17 cellular contexts compared by ENCODE assay signal in the genomic region with DNA sequence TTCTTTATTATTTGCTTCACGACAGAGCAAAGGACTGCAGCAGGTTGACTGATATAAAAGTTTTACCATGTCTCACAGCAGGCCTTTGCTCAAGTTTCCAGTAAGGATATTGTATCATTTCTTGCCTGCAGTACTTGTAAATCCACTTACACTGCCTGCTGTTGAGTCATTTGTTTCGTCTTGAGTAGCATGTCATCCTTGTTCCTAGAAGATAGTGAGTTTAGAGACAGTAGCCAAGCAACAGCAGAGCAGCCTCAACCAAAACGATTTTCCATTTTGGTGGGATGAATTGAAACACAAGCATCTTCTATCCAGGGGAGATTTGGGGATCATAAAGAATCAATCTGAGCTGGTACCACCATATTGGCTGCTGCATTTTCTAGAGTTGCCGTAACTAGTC. TPM values are rescaled to one million over a fixed set of nuclear protein-coding genes. Genes with fewer than 3 reads are reported as not detected.
DNase-seq lines count a peak whose midpoint lies in the region; ATAC-seq and TF ChIP-seq lines count a peak whose summit lies in the region.
"Had no signal": no experiment of that assay in that cellular context is flagged by ENCODE, and none has a peak within 500 bp of the region (broad histone marks: within the 10 kb centered on the region; RNA-seq: fewer than 3 reads in every experiment).

No MANE protein-coding gene starts in this region.

- CTCF ChIA-PET in AG04450 (lab: Charles Lee) = interaction anchor here (1.3 kb wide), 1 partner anchor 333 kb away, joined by 3 read pairs; no protein-coding TSS in a partner anchor
- CTCF ChIA-PET in activated CD4-positive, alpha-beta memory T cell treated with anti-CD3 and anti-CD28 coated beads, Interleukin-2, amount 10 ng/mL, durations not matched to agents 7 days and 5 days (lab: Charles Lee) = interaction anchor here (0.8 to 1.0 kb wide), 2 partner anchors 22 to 156 kb away, joined by 3 read pairs; no protein-coding TSS in a partner anchor

- ATAC-seq in GM21619 (IDR thresholded peaks at IDR 0.05; ENCODE audit: unreplicated experiment) (no peak), GM18861 (IDR thresholded peaks at IDR 0.05; ENCODE audit: unreplicated experiment) (no peak)
- ATAC-seq: GM12878; naive thymus-derived CD8-positive, alpha-beta T cell had no signal

- in situ Hi-C loops in GM23248 (cut with MboI) = no loop called here

- H3K27me3 ChIP-seq in AG04450 (ENCODE audit: control insufficient read depth, insufficient read depth, low read length) (no peaks in the 10 kb centered on the region), GM23248 (replicated peaks; ENCODE audit: insufficient read depth) (no peaks in the 10 kb centered on the region), thyroid gland (no peaks in the 10 kb centered on the region)
- H3K27me3 ChIP-seq: cardiac muscle cell, upper lobe of left lung had no signal

- intact Hi-C loops in thyroid gland (cut with DNase I) = no loop called here

- no peaks in the 10 kb centered on the region for H3K9me2 ChIP-seq in GM23248 (ENCODE audit: insufficient read depth)

- H3K4me1 ChIP-seq in GM23248 (ENCODE audit: insufficient read depth) (peaks cover 23% of the 10 kb centered on the region), thyroid gland (no peaks in the 10 kb centered on the region)

- H3K9ac ChIP-seq in GM23248 = no peak overlapping the region

- H3K9me3 ChIP-seq in AG04450 (ENCODE audit: control insufficient read depth, insufficient read depth, low read length) (no peaks in the 10 kb centered on the region), GM23248 (ENCODE audit: low read depth) (no peaks in the 10 kb centered on the region), thyroid gland (no peaks in the 10 kb centered on the region)
- H3K9me3 ChIP-seq: left ventricle myocardium inferior, upper lobe of left lung had no signal

- no peak overlapping the region for H3K4me3 ChIP-seq in AG04450 (ENCODE audit: low read depth, low read length)
- H3K4me3 ChIP-seq in GM23248 = no peak overlapping the region
- no peak overlapping the region for H3K4me3 ChIP-seq in foreskin fibroblast (ENCODE audit: low read depth in 1 of 2, low read length in 2 of 2)
- H3K4me3 ChIP-seq in thyroid gland (replicated peaks in 1 of 3) = no peak overlapping the region
- H3K4me3 ChIP-seq: cardiac muscle cell, GM12878, left ventricle myocardium inferior, upper lobe of left lung had no signal

- no peaks in the 10 kb centered on the region for H4K20me1 ChIP-seq in GM23248 (ENCODE audit: insufficient read depth)

- H3K27ac ChIP-seq in AG04450 (ENCODE audit: low read depth, low read length) = no peak overlapping the region
- no peak overlapping the region for H3K27ac ChIP-seq in GM23248
- no peak overlapping the region for H3K27ac ChIP-seq in thyroid gland
- H3K27ac ChIP-seq: cardiac muscle cell, left ventricle myocardium inferior, upper lobe of left lung had no signal

- 71 to 73% methylated on average over 4 of the region's 4 CpGs for WGBS in GM23248 (ENCODE audit: low coverage in 1 of 2, low lambda C conversion rate in 2 of 2, missing lambda C conversion rate in 2 of 2), 2 experiments
- WGBS in thyroid gland, 2 donors = 71 to 81% methylated on average over 4 of the region's 4 CpGs

- no peaks in the 10 kb centered on the region for H3K79me2 ChIP-seq in GM23248 (ENCODE audit: insufficient read depth)

- no peak overlapping the region for H3K4me2 ChIP-seq in GM23248 (ENCODE audit: unreplicated experiment)

- no peaks in the 10 kb centered on the region for H3K27me3 Mint-ChIP-seq in activated CD4-positive, alpha-beta memory T cell treated with anti-CD3 and anti-CD28 coated beads, Interleukin-2, amount 10 ng/mL, durations not matched to agents 7 days and 5 days

- H3K4me3 Mint-ChIP-seq in activated CD4-positive, alpha-beta memory T cell treated with anti-CD3 and anti-CD28 coated beads, Interleukin-2, amount 10 ng/mL, durations not matched to agents 7 days and 5 days = no peak overlapping the region
- H3K4me3 Mint-ChIP-seq: naive thymus-derived CD8-positive, alpha-beta T cell had no signal

- TF ChIP-seq POLR2A in thyroid gland (IDR thresholded peaks at IDR 0.05) = no peak

- peak overlapping the region; percentile 2 for H3K27ac Mint-ChIP-seq in activated CD4-positive, alpha-beta memory T cell treated with anti-CD3 and anti-CD28 coated beads, Interleukin-2, amount 10 ng/mL, durations not matched to agents 7 days and 5 days
- H3K27ac Mint-ChIP-seq: naive thymus-derived CD8-positive, alpha-beta T cell had no signal

- no peak for TF ChIP-seq CTCF in AG04450 (IDR thresholded peaks at IDR 0.05; ENCODE audit: low read depth, low read length)
- TF ChIP-seq CTCF in foreskin fibroblast (IDR thresholded peaks at IDR 0.05; ENCODE audit: low read depth, low read length) = no peak
- no peak for TF ChIP-seq CTCF in thyroid gland (IDR thresholded peaks at IDR 0.05)

- H3K4me1 Mint-ChIP-seq in activated CD4-positive, alpha-beta memory T cell treated with anti-CD3 and anti-CD28 coated beads, Interleukin-2, amount 10 ng/mL, durations not matched to agents 7 days and 5 days = peaks cover 27% of the 10 kb centered on the region

- H3F3A ChIP-seq in GM23248 (ENCODE audit: insufficient read depth) = peaks cover 19% of the 10 kb centered on the region; the same call in 1 of the 2 replicates

- DNase-seq in AG04450 (ENCODE audit: low read depth, low spot score) = peak; percentile 29
- peak; percentile 72 for DNase-seq in GM23248
- DNase-seq in activated CD4-positive, alpha-beta memory T cell treated with anti-CD3 and anti-CD28 coated beads, Interleukin-2, amount 10 ng/mL, durations not matched to agents 7 days and 5 days = no peak
- DNase-seq in foreskin fibroblast = peak; percentile 52 to 56
- no peak for DNase-seq in thyroid gland
- DNase-seq in SW 1271 (lab: John Stamatoyannopoulos, UW) = no peak
- DNase-seq: activated gamma-delta T cell treated with Interleukin-2 at 50 U/mL for 16 hours; left ventricle myocardium inferior; naive thymus-derived CD8-positive, alpha-beta T cell; NCI-H1048; NCI-H226; stimulated activated CD4-positive, alpha-beta T cell treated with anti-CD3 and anti-CD28 coated beads, Interleukin-2, amount 100 ng/mL, for 48 hours; upper lobe of left lung had no signal

- H3K36me3 Mint-ChIP-seq in activated CD4-positive, alpha-beta memory T cell treated with anti-CD3 and anti-CD28 coated beads, Interleukin-2, amount 10 ng/mL, durations not matched to agents 7 days and 5 days (ENCODE audit: low read depth) = no peaks in the 10 kb centered on the region
- H3K36me3 Mint-ChIP-seq: naive thymus-derived CD8-positive, alpha-beta T cell had no signal

- H2AFZ ChIP-seq in GM23248 = no peak overlapping the region

- POLR2A ChIA-PET in AG04450 (lab: Yijun Ruan, JAX) = no interaction called here
- POLR2A ChIA-PET in activated CD4-positive, alpha-beta memory T cell treated with anti-CD3 and anti-CD28 coated beads, Interleukin-2, amount 10 ng/mL, durations not matched to agents 7 days and 5 days (lab: Charles Lee) = no interaction called here

- H3K9me3 Mint-ChIP-seq in activated CD4-positive, alpha-beta memory T cell treated with anti-CD3 and anti-CD28 coated beads, Interleukin-2, amount 10 ng/mL, durations not matched to agents 7 days and 5 days = no peaks in the 10 kb centered on the region
- H3K9me3 Mint-ChIP-seq: naive thymus-derived CD8-positive, alpha-beta T cell had no signal

- no peaks in the 10 kb centered on the region for H3K36me3 ChIP-seq in GM23248 (ENCODE audit: low read depth)
- no peaks in the 10 kb centered on the region for H3K36me3 ChIP-seq in thyroid gland
- H3K36me3 ChIP-seq: cardiac muscle cell, left ventricle myocardium inferior, upper lobe of left lung had no signal

RNA-seq across cellular contexts. Expression of a gene that starts 24.0 kb away (rescaled TPM):
- polyA plus RNA-seq in AG04450 (2011; rRNA removed) (5.2 and 6.4 TPM in 2 replicates), GM23248 (2016; fragmentation: Nextera tagmentation; extraction: Ambion mirVana) (0.49 and 0.58 TPM in 2 replicates)
- 0.78 and 2.5 TPM in 2 replicates for polyA minus RNA-seq in AG04450 (2011; rRNA and poly(A)+ RNA removed)
- total RNA-seq in GM23248 (2014; rRNA removed; shearing (Covaris generic)) = not detected in 2 replicates
- 100 to 1,000 TPM; 230 to 238 TPM for total RNA-seq in activated CD4-positive, alpha-beta memory T cell treated with anti-CD3 and anti-CD28 coated beads, Interleukin-2, amount 10 ng/mL, durations not matched to agents 7 days and 5 days
- total RNA-seq in thyroid gland = 10 to 100 TPM in 1 of 4 donors, 1 to 10 TPM in 3; 3.6 to 13.4 (median 6.1) TPM
- total RNA-seq: cardiac muscle cell had no signal

Comparison
In these comparisons a context has a peak if more than half of its experiments do, and no peak if none do; other contexts are left out.
1. DNase-seq: peak in AG04450 (single experiment), GM23248 (single experiment) and foreskin fibroblast (2 of 2); none in activated CD4-positive, alpha-beta memory T cell treated with anti-CD3 and anti-CD28 coated beads, Interleukin-2, amount 10 ng/mL, durations not matched to agents 7 days and 5 days (single experiment), thyroid gland (0 of 2) and SW 1271 (0 of 2).
2. RNA of a gene that starts 24.0 kb away (total RNA-seq): 230 to 238 TPM in activated CD4-positive, alpha-beta memory T cell treated with anti-CD3 and anti-CD28 coated beads, Interleukin-2, amount 10 ng/mL, durations not matched to agents 7 days and 5 days; 3.6 to 13.4 TPM in thyroid gland and not detected in GM23248; every median in the first group is over 10 times any median in the second.